ENCODE assay signal across 13 cellular contexts in the genomic region with DNA sequence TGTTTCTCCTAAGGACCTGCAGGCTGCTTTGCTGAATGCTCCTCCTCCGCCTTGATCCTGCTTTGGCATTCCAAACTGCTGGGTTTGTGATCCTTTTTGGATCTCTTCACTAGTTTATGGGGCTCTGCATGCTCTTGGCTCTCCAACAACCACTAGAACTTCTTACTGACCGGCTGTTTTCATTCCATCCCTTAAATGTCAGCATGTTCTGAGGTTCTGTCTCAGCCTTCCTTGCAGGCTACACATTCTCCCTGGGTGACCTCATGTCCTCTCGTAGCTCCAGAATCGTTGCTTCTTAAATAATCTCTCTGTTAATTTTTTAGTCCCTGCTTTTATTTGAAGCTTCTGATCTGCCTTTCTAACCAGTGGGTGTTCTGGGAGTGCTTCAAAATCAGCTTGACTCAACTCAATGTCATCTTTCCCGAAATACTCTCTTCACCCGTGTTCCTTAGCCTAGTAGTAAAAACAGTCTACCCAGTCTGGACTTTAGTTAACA.
DNase-seq lines count a peak whose midpoint lies in the region; ATAC-seq and TF ChIP-seq lines count a peak whose summit lies in the region.
"Had no signal": no experiment of that assay in that cellular context is flagged by ENCODE, and none has a peak within 500 bp of the region (broad histone marks: within the 10 kb centered on the region; RNA-seq: fewer than 3 reads in every experiment).

No MANE protein-coding gene starts in this region.

- no peak for ATAC-seq in GM19452 (IDR thresholded peaks at IDR 0.05; ENCODE audit: unreplicated experiment)
- ATAC-seq: activated naive CD8-positive, alpha-beta T cell treated with anti-CD3 and anti-CD28 coated beads, Interleukin-2, amount 50 U/mL, for 24 hours had no signal

- H3K27me3 ChIP-seq in smooth muscle cell (ENCODE audit: low read depth) = no peaks in the 10 kb centered on the region

- no peak for TF ChIP-seq CTCF in astrocyte of the spinal cord (IDR thresholded peaks at IDR 0.05; ENCODE audit: low read depth, low read length)
- no peak for TF ChIP-seq CTCF in smooth muscle cell (IDR thresholded peaks at IDR 0.05; ENCODE audit: borderline replicate concordance, insufficient read depth, poor library complexity, severe bottlenecking)

- H3K9me3 ChIP-seq in smooth muscle cell (replicated peaks; ENCODE audit: low read depth) = no peaks in the 10 kb centered on the region

- in situ Hi-C loops in astrocyte of the spinal cord (cut with HindIII; ENCODE audit: low sequenced_read_pairs) = no loop called here

- peak overlapping the region; percentile 49 for H3K4me2 ChIP-seq in smooth muscle cell

- peaks cover 6% of the 10 kb centered on the region for H3K4me1 ChIP-seq in smooth muscle cell (ENCODE audit: low read depth)

- WGBS in smooth muscle cell (ENCODE audit: low lambda C conversion rate) = 29% methylated on average over 6 of the region's 6 CpGs

- DNase-seq in ELR (ENCODE audit: low read depth) = peak; percentile 56
- DNase-seq in astrocyte of the spinal cord (ENCODE audit: low read depth, low spot score) = peak; percentile 84
- peak; percentile 70 for DNase-seq in hepatic stellate cell (ENCODE audit: low spot score)
- DNase-seq in smooth muscle cell (lab: John Stamatoyannopoulos, UW; ENCODE audit: unreplicated experiment) = no peak
- no peak for DNase-seq in T1000 (lab: John Stamatoyannopoulos, UW)
- DNase-seq in OCI-M1 (lab: John Stamatoyannopoulos, UW) = no peak
- DNase-seq in NCI-H2107 (lab: John Stamatoyannopoulos, UW) = no peak
- DNase-seq: activated CD4-positive, alpha-beta memory T cell treated with anti-CD3 and anti-CD28 coated beads, Interleukin-2, amount 10 ng/mL, durations not matched to agents 7 days and 5 days; activated naive CD8-positive, alpha-beta T cell treated with anti-CD3 and anti-CD28 coated beads, Interleukin-2, amount 50 U/mL, for 24 hours; erythroblast; KBM-7; NCI-H345 had no signal

- H4K20me1 ChIP-seq in smooth muscle cell (ENCODE audit: low read depth) = no peaks in the 10 kb centered on the region

- no peaks in the 10 kb centered on the region for H3K36me3 ChIP-seq in smooth muscle cell (ENCODE audit: low read depth)

- H3K79me2 ChIP-seq in smooth muscle cell (ENCODE audit: low read depth) = no peaks in the 10 kb centered on the region

- peak overlapping the region; percentile 28 for H2AFZ ChIP-seq in smooth muscle cell (ENCODE audit: low read depth)

- H3F3A ChIP-seq in smooth muscle cell (ENCODE audit: low read depth) = peaks cover 9% of the 10 kb centered on the region

- H3K9ac ChIP-seq in smooth muscle cell (ENCODE audit: low read depth) = no peak overlapping the region

- H3K4me3 ChIP-seq in astrocyte of the spinal cord (ENCODE audit: low read depth, low read length) = no peak overlapping the region
- H3K4me3 ChIP-seq in smooth muscle cell = no peak overlapping the region

- H3K27ac ChIP-seq in smooth muscle cell (ENCODE audit: low read depth) = peak overlapping the region; percentile 71

Comparison
In these comparisons a context has a peak if more than half of its experiments do, and no peak if none do; other contexts are left out.
1. DNase-seq: peak in ELR (single experiment), astrocyte of the spinal cord (single experiment) and hepatic stellate cell (single experiment); none in smooth muscle cell (single experiment), T1000 (single experiment), OCI-M1 (single experiment) and NCI-H2107 (single experiment).